In genomic region chr9:123468541-123468940, GRCh38 we compare ENCODE assay signal across 17 cellular contexts.
"Had no signal": no experiment of that assay in that cellular context is flagged by ENCODE, and none has a peak within 500 bp of the region (broad histone marks: within the 10 kb centered on the region; RNA-seq: fewer than 3 reads in every experiment).

No MANE protein-coding gene starts in this region.

- H3K9me3 ChIP-seq: esophagus squamous epithelium, gastroesophageal sphincter, left lung, lower lobe of right lung, neutrophil, tibial artery, upper lobe of right lung, vagina had no signal

- H3K27ac ChIP-seq: esophagus squamous epithelium, gastroesophageal sphincter, left lung, lower lobe of right lung, neutrophil, tibial artery, upper lobe of right lung, vagina had no signal

- H3K4me1 ChIP-seq: esophagus squamous epithelium, gastroesophageal sphincter, left lung, lower lobe of right lung, tibial artery, upper lobe of right lung, vagina had no signal

- ATAC-seq: effector memory CD8-positive, alpha-beta T cell; gastroesophageal sphincter; left lung; lower lobe of right lung; right cardiac atrium; upper lobe of right lung had no signal

- H3K27me3 ChIP-seq: esophagus squamous epithelium, gastroesophageal sphincter, left lung, neutrophil, tibial artery, upper lobe of right lung, vagina had no signal

- FAIRE-seq: colon had no signal

- H3K4me3 ChIP-seq: esophagus squamous epithelium, gastroesophageal sphincter, left lung, lower lobe of right lung, tibial artery, upper lobe of right lung, vagina had no signal

- DNase-seq: effector memory CD8-positive, alpha-beta T cell; esophagus squamous epithelium; foreskin fibroblast; glutamatergic neuron; islet precursor cell; left lung; lower lobe of right lung; naive B cell; right cardiac atrium; stimulated activated CD4-positive, alpha-beta T cell treated with anti-CD3 and anti-CD28 coated beads, Interleukin-4, amount 100 ng/mL, for 1 hour; stimulated activated CD8-positive, alpha-beta memory T cell treated with anti-CD3 and anti-CD28 coated beads, Interleukin-4, amount 100 ng/mL, for 48 hours; tibial artery; upper lobe of right lung had no signal

- H3K36me3 ChIP-seq: esophagus squamous epithelium, gastroesophageal sphincter, left lung, lower lobe of right lung, neutrophil, tibial artery, upper lobe of right lung, vagina had no signal
